Comparison of ENCODE assay signal across 8 cellular contexts in the genomic region with DNA sequence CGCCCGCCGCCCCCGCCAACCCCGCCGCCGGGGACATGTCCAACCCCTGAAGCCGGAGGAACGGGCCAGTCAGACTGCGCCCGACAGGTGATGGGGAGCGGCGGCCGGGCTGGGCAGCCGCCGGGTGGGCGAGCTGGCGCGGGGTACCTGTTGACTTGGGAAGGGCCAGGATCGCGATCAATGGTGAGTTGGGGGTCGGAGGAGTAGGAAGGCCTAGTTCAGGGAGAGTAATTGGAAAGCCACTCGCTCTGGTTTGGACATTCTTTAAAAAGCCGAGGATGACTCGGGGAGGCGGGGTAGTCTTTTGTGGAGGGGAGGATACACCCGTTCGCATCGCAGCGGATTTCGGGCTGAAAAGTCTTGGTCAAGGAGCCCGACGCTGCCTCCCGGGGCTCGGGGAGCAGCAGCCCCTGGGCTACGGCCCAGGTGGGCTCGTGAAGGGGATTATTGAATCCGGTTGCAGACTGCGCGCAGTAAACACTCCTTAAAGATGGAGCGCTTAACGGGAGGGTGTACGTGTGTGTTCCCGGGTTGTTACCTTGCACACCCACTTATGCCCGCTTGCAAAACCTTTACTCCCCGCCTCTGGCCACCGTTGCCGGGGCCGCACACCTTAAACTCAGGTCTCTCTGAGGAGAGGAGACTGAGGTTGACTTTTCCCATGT.
A peak's percentile ranks its signal among the peaks of the same experiment; 100 is the strongest.
DNase-seq lines count a peak whose midpoint lies in the region; ATAC-seq lines count a peak whose summit lies in the region.

No MANE protein-coding gene starts in this region.

- ATAC-seq in HG03097 (IDR thresholded peaks at IDR 0.05; ENCODE audit: low FRiP score, unreplicated experiment) = peak; percentile 11
- ATAC-seq in HG02870 (IDR thresholded peaks at IDR 0.05; ENCODE audit: unreplicated experiment) = no peak

- DNase-seq in NCI-H2171 treated with DMSO at 0.1 percent for 48 hours (lab: John Stamatoyannopoulos, UW) (peak; percentile 30), NCI-H2171 (lab: John Stamatoyannopoulos, UW) (no peak), SW480 (ENCODE audit: low spot score) (peak; percentile 68), cerebellum (ENCODE audit: low spot score) (peak; percentile 27), left kidney (ENCODE audit: low read depth, low spot score) (peak; percentile 57)
- peak; percentile 3 to 13 for DNase-seq in stimulated activated CD4-positive, alpha-beta T cell treated with anti-CD3 and anti-CD28 coated beads, Interleukin-4, amount 100 ng/mL, for 4 hours
